Comparison of ENCODE assay signal across 9 cellular contexts in the genomic region with DNA sequence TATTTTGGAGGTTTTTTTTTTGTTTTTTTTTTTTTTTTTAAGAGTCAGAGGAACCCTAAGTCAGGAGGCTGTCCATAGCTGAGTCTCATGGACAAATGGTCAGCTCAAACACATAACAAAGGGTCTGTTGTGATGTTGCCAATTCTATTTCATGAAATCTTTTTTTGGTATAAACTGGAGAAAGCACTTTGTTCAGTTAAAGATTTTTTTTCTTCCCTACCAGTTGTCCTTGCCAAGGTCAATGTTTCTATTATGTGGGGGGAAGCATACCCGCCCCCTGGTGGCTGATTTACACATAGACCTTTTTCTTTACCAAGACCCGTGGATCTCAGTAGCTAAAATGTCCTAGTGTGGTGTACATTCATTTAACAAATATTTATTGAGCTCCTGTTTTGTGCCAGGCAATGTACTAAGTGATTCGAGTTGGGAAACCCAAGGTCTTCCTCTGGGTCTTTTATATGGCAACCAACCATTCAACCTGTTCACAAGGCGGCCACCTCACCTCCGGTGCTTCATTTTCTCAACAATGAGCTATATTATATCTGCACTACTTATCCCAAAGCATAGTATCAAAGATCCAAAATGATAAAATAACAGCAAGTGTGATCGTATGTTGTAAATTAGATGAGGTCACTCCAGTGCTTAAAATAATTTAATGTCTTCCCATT.
DNase-seq lines count a peak whose midpoint lies in the region; ATAC-seq, FAIRE-seq and TF ChIP-seq lines count a peak whose summit lies in the region.
"Had no signal": no experiment of that assay in that cellular context is flagged by ENCODE, and none has a peak within 500 bp of the region (broad histone marks: within the 10 kb centered on the region; RNA-seq: fewer than 3 reads in every experiment).

No MANE protein-coding gene starts in this region.

- no peak overlapping the region for H3K27ac ChIP-seq in astrocyte (ENCODE audit: low read depth, low read length)

- H3K79me2 ChIP-seq in astrocyte (ENCODE audit: insufficient read depth, low read length): no peaks in the 10 kb centered on the region

- H3K4me3 Mint-ChIP-seq in astrocyte (ENCODE audit: unreplicated experiment): no peak overlapping the region
- H3K4me3 Mint-ChIP-seq in stimulated activated memory B cell treated with anti-CD40 and anti-IgM and Interleukin-4, amounts not matched to agents 10 μg/mL and 1 μg/mL and 100 μg/mL, for 72 hours: no peak overlapping the region
- H3K4me3 Mint-ChIP-seq: effector memory CD8-positive, alpha-beta T cell had no signal

- H3K4me2 ChIP-seq in astrocyte (ENCODE audit: low read length): no peak overlapping the region

- H3K9me3 Mint-ChIP-seq in astrocyte (ENCODE audit: unreplicated experiment): peaks cover 3% of the 10 kb centered on the region
- H3K9me3 Mint-ChIP-seq in stimulated activated memory B cell treated with anti-CD40 and anti-IgM and Interleukin-4, amounts not matched to agents 10 μg/mL and 1 μg/mL and 100 μg/mL, for 72 hours: no peaks in the 10 kb centered on the region
- H3K9me3 Mint-ChIP-seq: effector memory CD8-positive, alpha-beta T cell had no signal

- no peaks in the 10 kb centered on the region for H3K27me3 Mint-ChIP-seq in astrocyte (ENCODE audit: low read depth, unreplicated experiment)
- H3K27me3 Mint-ChIP-seq in stimulated activated memory B cell treated with anti-CD40 and anti-IgM and Interleukin-4, amounts not matched to agents 10 μg/mL and 1 μg/mL and 100 μg/mL, for 72 hours: peaks cover 12% of the 10 kb centered on the region

- no peak overlapping the region for H3K27ac Mint-ChIP-seq in astrocyte (ENCODE audit: unreplicated experiment)
- no peak overlapping the region for H3K27ac Mint-ChIP-seq in stimulated activated memory B cell treated with anti-CD40 and anti-IgM and Interleukin-4, amounts not matched to agents 10 μg/mL and 1 μg/mL and 100 μg/mL, for 72 hours
- H3K27ac Mint-ChIP-seq: effector memory CD8-positive, alpha-beta T cell had no signal

- no peaks in the 10 kb centered on the region for H3K4me1 Mint-ChIP-seq in astrocyte (ENCODE audit: low read depth, unreplicated experiment)
- H3K4me1 Mint-ChIP-seq in stimulated activated memory B cell treated with anti-CD40 and anti-IgM and Interleukin-4, amounts not matched to agents 10 μg/mL and 1 μg/mL and 100 μg/mL, for 72 hours: no peaks in the 10 kb centered on the region

- DNase-seq in activated T-cell treated with anti-CD3 and anti-CD28 coated beads for 24 hours (ENCODE audit: low read depth) (peak; percentile 2), activated T-cell treated with anti-CD3 and anti-CD28 coated beads for 4 hours (no peak), H4 (ENCODE audit: low spot score) (peak; percentile 5), NCI-H226 (peak; percentile 18), astrocyte (ENCODE audit: low read depth) (peak; percentile 22), iris pigment epithelial cell (ENCODE audit: low read depth) (peak; percentile 42)

- peak; percentile 56 for ATAC-seq in stimulated activated memory B cell treated with anti-CD40 and anti-IgM and Interleukin-4, amounts not matched to agents 10 μg/mL and 1 μg/mL and 100 μg/mL, for 72 hours
- no peak for ATAC-seq in HG03097 (IDR thresholded peaks at IDR 0.05; ENCODE audit: low FRiP score, unreplicated experiment)
- ATAC-seq: effector memory CD8-positive, alpha-beta T cell had no signal

- H2AFZ ChIP-seq in astrocyte (ENCODE audit: low read depth, low read length): no peak overlapping the region

- no peaks in the 10 kb centered on the region for H3K27me3 ChIP-seq in astrocyte (ENCODE audit: insufficient read depth, low read length)

- no peak overlapping the region for H3K4me3 ChIP-seq in astrocyte (ENCODE audit: insufficient read depth, low read depth, low read length)

- H3K36me3 ChIP-seq in astrocyte (ENCODE audit: insufficient read depth, low read length): no peaks in the 10 kb centered on the region

- H3K9me3 ChIP-seq in astrocyte (ENCODE audit: insufficient read depth, low read depth, low read length): no peaks in the 10 kb centered on the region

- peak; percentile 60 for TF ChIP-seq CTCF in astrocyte (IDR thresholded peaks at IDR 0.05; ENCODE audit: insufficient read depth, low read depth, low read length)

- H4K20me1 ChIP-seq in astrocyte (ENCODE audit: insufficient read depth, low read length): no peaks in the 10 kb centered on the region

- no peaks in the 10 kb centered on the region for H3K4me1 ChIP-seq in astrocyte (ENCODE audit: insufficient read depth, low read length)

- no peaks in the 10 kb centered on the region for H3K36me3 Mint-ChIP-seq in astrocyte (ENCODE audit: low read depth, unreplicated experiment)
- no peaks in the 10 kb centered on the region for H3K36me3 Mint-ChIP-seq in stimulated activated memory B cell treated with anti-CD40 and anti-IgM and Interleukin-4, amounts not matched to agents 10 μg/mL and 1 μg/mL and 100 μg/mL, for 72 hours

- no peak overlapping the region for H3K9ac ChIP-seq in astrocyte (ENCODE audit: low read length)

- peak; percentile 58 for FAIRE-seq in astrocyte (lab: Jason Lieb, UNC)
